ENCODE assay signal across 16 cellular contexts in the genomic region with DNA sequence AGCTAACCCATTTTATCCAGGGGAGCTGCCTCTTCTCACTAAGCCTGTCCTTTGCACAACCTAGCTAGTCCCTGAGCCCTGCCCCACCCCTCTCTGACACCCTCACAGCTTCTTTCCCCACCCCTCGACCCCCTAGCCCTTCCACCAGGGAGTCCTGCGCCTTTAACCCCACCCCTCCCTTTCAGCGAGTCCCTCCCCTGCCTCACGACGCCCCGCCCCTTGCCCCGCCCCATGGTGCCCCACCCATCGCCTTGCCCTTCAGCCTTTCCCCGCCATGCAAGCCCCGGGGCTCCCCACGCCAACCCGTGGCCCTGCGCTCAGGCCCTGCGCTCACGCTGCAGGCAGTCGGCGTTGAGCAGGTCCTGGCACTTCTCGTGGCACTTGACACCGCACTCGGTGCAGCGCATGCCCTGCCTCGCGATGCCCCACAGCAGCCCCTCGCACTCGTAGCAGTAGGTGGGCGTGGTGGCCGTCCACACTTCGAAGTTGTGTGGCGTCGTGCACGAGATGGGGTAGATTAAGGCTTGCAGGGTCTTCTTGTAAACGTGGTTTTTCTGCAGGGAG. TPM values are rescaled to one million over a fixed set of nuclear protein-coding genes. Genes with fewer than 3 reads are reported as not detected.
"Had no signal": no experiment of that assay in that cellular context is flagged by ENCODE, and none has a peak within 500 bp of the region (broad histone marks: within the 10 kb centered on the region; RNA-seq: fewer than 3 reads in every experiment).

No MANE protein-coding gene starts in this region.

- H3K9me3 Mint-ChIP-seq: activated T-helper 2 cell treated with anti-CD3 and anti-CD28 coated beads, Interferon-gamma antibody, Interleukin-2, Interleukin-4, amounts not matched to agents 10 μg/mL and 5 μg/mL and 100 μg/mL, durations not matched to agents 14 hours and 24 hours and 36 hours; neural crest cell; T-helper 2 cell treated with Interferon-gamma antibody and Interleukin-4, amounts not matched to agents 5 μg/mL and 100 μg/mL, for 36 hours had no signal

- H3K4me1 Mint-ChIP-seq: neural crest cell had no signal

- H3K27ac ChIP-seq: adrenal gland, epithelial cell of prostate, gastrocnemius medialis, heart right ventricle, pancreas, tibial nerve had no signal

- H3K27me3 ChIP-seq: adrenal gland, pancreas, tibial nerve had no signal

- H3K4me3 ChIP-seq: adrenal gland, gastrocnemius medialis, heart right ventricle, pancreas, tibial nerve had no signal

- FAIRE-seq: pancreas had no signal

- H3K4me1 ChIP-seq: adrenal gland, gastrocnemius medialis, heart right ventricle, pancreas, tibial nerve had no signal

- H3K4me3 Mint-ChIP-seq: activated CD8-positive, alpha-beta T cell treated with anti-CD3 and anti-CD28 coated beads, Interleukin-2, amount 10 ng/mL, durations not matched to agents 7 days and 5 days; neural crest cell; T-helper 2 cell treated with Interferon-gamma antibody and Interleukin-4, amounts not matched to agents 5 μg/mL and 100 μg/mL, for 36 hours had no signal

- H3K27ac Mint-ChIP-seq: activated CD8-positive, alpha-beta T cell treated with anti-CD3 and anti-CD28 coated beads, Interleukin-2, amount 10 ng/mL, durations not matched to agents 7 days and 5 days; activated T-helper 2 cell treated with anti-CD3 and anti-CD28 coated beads, Interferon-gamma antibody, Interleukin-2, Interleukin-4, amounts not matched to agents 10 μg/mL and 5 μg/mL and 100 μg/mL, durations not matched to agents 14 hours and 24 hours and 36 hours; T-helper 2 cell treated with Interferon-gamma antibody and Interleukin-4, amounts not matched to agents 5 μg/mL and 100 μg/mL, for 36 hours had no signal

- H3K36me3 ChIP-seq: adrenal gland, gastrocnemius medialis, heart right ventricle, pancreas, tibial nerve had no signal

- H3K9me3 ChIP-seq: adrenal gland, gastrocnemius medialis, heart right ventricle, pancreas, tibial nerve had no signal

- ATAC-seq: activated CD8-positive, alpha-beta T cell treated with anti-CD3 and anti-CD28 coated beads, Interleukin-2, amount 10 ng/mL, durations not matched to agents 7 days and 5 days; gastrocnemius medialis; heart right ventricle; pancreas had no signal

- DNase-seq: activated CD4-positive, CD25-positive, alpha-beta regulatory T cell treated with anti-CD3 and anti-CD28 coated beads, Interleukin-2, amount 50 U/mL, for 72 hours; activated CD8-positive, alpha-beta memory T cell treated with anti-CD3 and anti-CD28 coated beads, Interleukin-2, amount 50 U/mL, for 48 hours; activated CD8-positive, alpha-beta T cell treated with anti-CD3 and anti-CD28 coated beads, Interleukin-2, amount 10 ng/mL, durations not matched to agents 7 days and 5 days; activated naive CD4-positive, alpha-beta T cell treated with anti-CD3 and anti-CD28 coated beads, Interleukin-2, amount 50 U/mL, for 16 hours; adrenal gland; central memory CD4-positive, alpha-beta T cell; effector memory CD4-positive, alpha-beta T cell; gastrocnemius medialis; heart right ventricle; SW 1271 had no signal

RNA-seq across cellular contexts. Expression of a gene that starts 40.0 kb away (rescaled TPM):
- total RNA-seq: gastrocnemius medialis had no signal
